In genomic region chr11:58243954-58244353, GRCh38 we compare ENCODE assay signal across 39 cellular contexts. TPM values are rescaled to one million over a fixed set of nuclear protein-coding genes. Genes with fewer than 3 reads are reported as not detected.
"Had no signal": no experiment of that assay in that cellular context is flagged by ENCODE, and none has a peak within 500 bp of the region (broad histone marks: within the 10 kb centered on the region; RNA-seq: fewer than 3 reads in every experiment).

No MANE protein-coding gene starts in this region.

- H3K4me3 ChIP-seq: MG63 had no signal

- H3K36me3 ChIP-seq: MG63 had no signal

- DNase-seq: Karpas-422, Kasumi-1, MG63, MM.1S, MV-4-11, NCI-H1048, NCI-H1092, NCI-H1092 treated with DMSO at 0.1 percent for 48 hours, NCI-H1105, NCI-H1105 treated with DMSO at 0.1 percent for 48 hours, NCI-H1417, NCI-H1417 treated with DMSO at 0.1 percent for 48 hours, NCI-H1436, NCI-H1436 treated with DMSO at 0.1 percent for 48 hours, NCI-H146, NCI-H1694, NCI-H1694 treated with DMSO at 0.1 percent for 48 hours, NCI-H187, NCI-H187 treated with DMSO at 0.1 percent for 48 hours, NCI-H1930, NCI-H2029, NCI-H2029 treated with DMSO at 0.1 percent for 48 hours, NCI-H2081, NCI-H2081 treated with DMSO at 0.1 percent for 48 hours, NCI-H2107, NCI-H2171 treated with DMSO at 0.1 percent for 48 hours, NCI-H2227 treated with DMSO at 0.1 percent for 48 hours, NCI-H226, NCI-H345, NCI-H446, NCI-H446 treated with DMSO at 0.1 percent for 48 hours, NCI-H510A, NCI-H510A treated with DMSO at 0.1 percent for 48 hours, NCI-H524, NCI-H524 treated with DMSO at 0.1 percent for 48 hours had no signal

RNA-seq across cellular contexts. Expression of gene OR10Q1, which starts 15.2 kb away (rescaled TPM):
- total RNA-seq: LHCN-M2, M059J, MCF 10A, NCI-H460 had no signal

RNA-seq across cellular contexts. Expression of gene OR10W1, which starts 24.1 kb away (rescaled TPM):
- total RNA-seq: LHCN-M2, M059J, MCF 10A, NCI-H460 had no signal

RNA-seq across cellular contexts. Expression of gene OR1S1, which starts 31.4 kb away (rescaled TPM):
- total RNA-seq: LHCN-M2, M059J, MCF 10A, NCI-H460 had no signal

RNA-seq across cellular contexts. Expression of gene OR1S2, which starts 40.0 kb away (rescaled TPM):
- total RNA-seq: LHCN-M2, M059J, MCF 10A, NCI-H460 had no signal

RNA-seq across cellular contexts. Expression of gene OR9Q2, which starts 55.1 kb away (rescaled TPM):
- total RNA-seq: LHCN-M2, M059J, MCF 10A, NCI-H460 had no signal
